12 cellular contexts compared by ENCODE assay signal in genomic region chr5:92401492-92401891, GRCh38.
DNase-seq lines count a peak whose midpoint lies in the region; ATAC-seq and TF ChIP-seq lines count a peak whose summit lies in the region.
"Had no signal": no experiment of that assay in that cellular context is flagged by ENCODE, and none has a peak within 500 bp of the region (broad histone marks: within the 10 kb centered on the region; RNA-seq: fewer than 3 reads in every experiment).

No MANE protein-coding gene starts in this region.

- no peak overlapping the region for H3K27ac Mint-ChIP-seq in endothelial cell (ENCODE audit: unreplicated experiment)
- H3K27ac Mint-ChIP-seq in T-helper 2 cell treated with Interferon-gamma antibody and Interleukin-4, amounts not matched to agents 5 μg/mL and 100 μg/mL, for 36 hours = no peak overlapping the region

- H3K4me1 ChIP-seq in HCT116 (ENCODE audit: control insufficient read depth in 1 of 2, insufficient read depth in 2 of 2, low read length in 2 of 2) = no peaks in the 10 kb centered on the region

- H3K79me2 ChIP-seq in HCT116 (ENCODE audit: insufficient read depth, low read length) = no peaks in the 10 kb centered on the region

- H3K27ac ChIP-seq in HCT116 (ENCODE audit: low read depth, low read length) = no peak overlapping the region

- RAD21 ChIA-PET in HCT116 (lab: Charles Lee; ENCODE audit: low non-redundant PET in 1 of 2, low total read pairs in 2 of 2, uncharacterized antibody in 2 of 2, unreplicated experiment in 2 of 2) = no interaction called here

- H3K4me2 ChIP-seq in HCT116 (ENCODE audit: low read length) = no peak overlapping the region

- no peaks in the 10 kb centered on the region for H3K4me1 Mint-ChIP-seq in endothelial cell (ENCODE audit: unreplicated experiment)
- no peaks in the 10 kb centered on the region for H3K4me1 Mint-ChIP-seq in T-helper 2 cell treated with Interferon-gamma antibody and Interleukin-4, amounts not matched to agents 5 μg/mL and 100 μg/mL, for 36 hours (ENCODE audit: low read depth)
- H3K4me1 Mint-ChIP-seq: central memory CD8-positive, alpha-beta T cell had no signal

- no peaks in the 10 kb centered on the region for H3K9me3 Mint-ChIP-seq in endothelial cell (ENCODE audit: unreplicated experiment)
- peaks cover 2% of the 10 kb centered on the region for H3K9me3 Mint-ChIP-seq in T-helper 2 cell treated with Interferon-gamma antibody and Interleukin-4, amounts not matched to agents 5 μg/mL and 100 μg/mL, for 36 hours
- H3K9me3 Mint-ChIP-seq: central memory CD8-positive, alpha-beta T cell had no signal

- no peaks in the 10 kb centered on the region for H3K27me3 Mint-ChIP-seq in endothelial cell (ENCODE audit: unreplicated experiment)
- no peaks in the 10 kb centered on the region for H3K27me3 Mint-ChIP-seq in T-helper 2 cell treated with Interferon-gamma antibody and Interleukin-4, amounts not matched to agents 5 μg/mL and 100 μg/mL, for 36 hours (ENCODE audit: low read depth)
- H3K27me3 Mint-ChIP-seq: central memory CD8-positive, alpha-beta T cell had no signal

- H3K9me3 ChIP-seq in HCT116 (ENCODE audit: control insufficient read depth in 1 of 2, insufficient read depth in 1 of 2, low read depth in 1 of 2, low read length in 2 of 2) = no peaks in the 10 kb centered on the region

- DNase-seq in HCT116 (ENCODE audit: low read depth, low spot score) (no peak), NCI-H446 (lab: John Stamatoyannopoulos, UW) (peak; percentile 12 to 57), endothelial cell (ENCODE audit: low spot score) (peak; percentile 10), non-pigmented ciliary epithelial cell (ENCODE audit: low read depth) (peak; percentile 35), occipital lobe (lab: John Stamatoyannopoulos, UW) (no peak)
- DNase-seq in T-helper 2 cell treated with Interferon-gamma antibody and Interleukin-4, amounts not matched to agents 5 μg/mL and 100 μg/mL, for 36 hours (ENCODE audit: low spot score) = no peak
- DNase-seq: activated T-cell treated with anti-CD3 and anti-CD28 coated beads, Interleukin-2, amount 50 U/mL, for 1 hour; stimulated activated CD4-positive, alpha-beta T cell treated with anti-CD3 and anti-CD28 coated beads, Interleukin-15, amount 100 ng/mL, for 24 hours; stimulated activated naive CD4-positive, alpha-beta T cell treated with Interleukin-2 at 50 U/mL for 16 hours had no signal

- H4K20me1 ChIP-seq in HCT116 (ENCODE audit: insufficient read depth) = no peaks in the 10 kb centered on the region

- TF ChIP-seq CTCF in HCT116 (IDR thresholded peaks at IDR 0.05 in 2 of 3, conservative IDR thresholded peaks at IDR 0.05 in 1 of 3; ENCODE audit: borderline replicate concordance in 1 of 3, insufficient read depth in 1 of 3, low read depth in 2 of 3, low read length in 2 of 3) (no peak), endothelial cell (IDR thresholded peaks at IDR 0.05; ENCODE audit: unreplicated experiment) (no peak)

- ATAC-seq in HCT116 (no peak), GM21390 (IDR thresholded peaks at IDR 0.05; ENCODE audit: unreplicated experiment) (no peak), GM19324 (IDR thresholded peaks at IDR 0.05; ENCODE audit: low FRiP score, unreplicated experiment) (no peak)

- no TSS peak for BruUV-seq in HCT116 (replicated peaks; lab: Mats Ljungman, UMichigan)

- TF ChIP-seq RAD21 in HCT116 (IDR thresholded peaks at IDR 0.05; ENCODE audit: low read depth) = no peak

- H3K36me3 ChIP-seq in HCT116 (ENCODE audit: control insufficient read depth in 1 of 2, insufficient read depth in 2 of 2, low read length in 2 of 2) = no peaks in the 10 kb centered on the region

- no peaks in the 10 kb centered on the region for H3K27me3 ChIP-seq in HCT116 (ENCODE audit: insufficient read depth, low read length)

- TF ChIP-seq POLR2A in HCT116 (IDR thresholded peaks at IDR 0.05; ENCODE audit: borderline replicate concordance, extremely low read depth, insufficient read depth, insufficient read length) = no peak

- no peak overlapping the region for H3K4me3 ChIP-seq in HCT116 (replicated peaks in 1 of 2; ENCODE audit: low read depth in 1 of 2, low read length in 2 of 2)

- CTCF ChIA-PET in HCT116 (lab: Charles Lee) = no interaction called here

- H3K4me3 Mint-ChIP-seq in endothelial cell (ENCODE audit: unreplicated experiment) = no peak overlapping the region
- H3K4me3 Mint-ChIP-seq in T-helper 2 cell treated with Interferon-gamma antibody and Interleukin-4, amounts not matched to agents 5 μg/mL and 100 μg/mL, for 36 hours = no peak overlapping the region
- H3K4me3 Mint-ChIP-seq: central memory CD8-positive, alpha-beta T cell had no signal

- H2AFZ ChIP-seq in HCT116 (ENCODE audit: low read depth, low read length, poor library complexity, severe bottlenecking) = peak overlapping the region; percentile 84

- POLR2A ChIA-PET in HCT116 (lab: Charles Lee) = no interaction called here

- no peaks in the 10 kb centered on the region for H3K36me3 Mint-ChIP-seq in endothelial cell (ENCODE audit: low read depth, unreplicated experiment)
- no peaks in the 10 kb centered on the region for H3K36me3 Mint-ChIP-seq in T-helper 2 cell treated with Interferon-gamma antibody and Interleukin-4, amounts not matched to agents 5 μg/mL and 100 μg/mL, for 36 hours (ENCODE audit: low read depth)

- intact Hi-C loops in HCT116 (cut with micrococcal nuclease) = no loop called here

- H3K9me2 ChIP-seq in HCT116 (ENCODE audit: insufficient read depth) = no peaks in the 10 kb centered on the region

- H3K9ac ChIP-seq in HCT116 (ENCODE audit: low read length) = no peak overlapping the region

TF ChIP-seq in HCT116, 20 proteins besides CTCF, POLR2A, EP300 and RAD21:
- TF ChIP-seq ZBTB33 (IDR thresholded peaks at IDR 0.05; ENCODE audit: extremely low read depth, insufficient replicate concordance, low read length) = no peak

Comparison
In these comparisons a context has a peak if more than half of its experiments do, and no peak if none do; other contexts are left out.
1. DNase-seq: peak in NCI-H446 (2 of 2), endothelial cell (single experiment) and non-pigmented ciliary epithelial cell (single experiment); none in HCT116 (single experiment), occipital lobe (single experiment) and T-helper 2 cell treated with Interferon-gamma antibody and Interleukin-4, amounts not matched to agents 5 μg/mL and 100 μg/mL, for 36 hours (single experiment).